Comparison of ENCODE assay signal across 8 cellular contexts in the genomic region with DNA sequence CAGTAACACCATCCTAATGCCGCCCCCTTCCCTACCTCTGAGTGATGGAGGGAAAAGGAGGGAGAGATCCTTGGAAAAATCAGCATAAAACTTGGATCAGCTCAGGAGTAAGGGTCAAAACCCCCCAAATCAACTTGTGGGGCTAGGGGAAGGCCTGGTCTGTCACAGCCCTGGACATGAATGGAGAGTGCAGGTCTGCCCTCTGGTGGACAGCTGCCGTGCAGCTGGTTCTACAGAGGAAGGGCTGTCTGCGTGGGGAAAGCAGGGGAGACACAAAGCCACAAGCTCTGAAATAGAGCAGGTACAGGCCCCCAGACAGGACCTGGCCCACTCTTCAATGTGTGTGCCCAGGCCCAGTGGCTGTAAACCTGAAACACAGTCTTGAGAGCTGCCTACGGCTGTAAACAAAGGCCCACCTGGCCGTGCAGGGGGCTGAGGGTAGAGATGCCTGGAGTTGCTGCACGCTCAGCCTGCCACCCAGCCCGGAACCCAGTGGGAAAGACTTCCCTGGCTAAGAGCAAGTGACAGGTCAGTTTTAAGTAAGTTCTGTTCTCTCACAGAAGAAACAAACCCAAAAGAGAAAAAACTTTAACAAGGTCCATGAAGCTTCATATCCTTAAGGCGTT. TPM values are rescaled to one million over a fixed set of nuclear protein-coding genes. Genes with fewer than 3 reads are reported as not detected.
DNase-seq lines count a peak whose midpoint lies in the region; ATAC-seq and TF ChIP-seq lines count a peak whose summit lies in the region.

No MANE protein-coding gene starts in this region.

- no peak for TF ChIP-seq POLR2A in right lobe of liver (IDR thresholded peaks at IDR 0.05)

- no peaks in the 10 kb centered on the region for H3K27me3 ChIP-seq in right lobe of liver

- peaks cover 0 to 11% (median 5%) of the 10 kb centered on the region in 4 donors for H3K4me1 ChIP-seq in right lobe of liver

- DNase-seq in GM10248 (ENCODE audit: extremely low spot score) (peak; percentile 81), LNCaP clone FGC (ENCODE audit: low read depth) (no peak), right lobe of liver (peak; percentile 61 to 73 (median 69)), amniotic stem cell (lab: John Stamatoyannopoulos, UW) (no peak)
- DNase-seq in activated CD4-positive, CD25-positive, alpha-beta regulatory T cell (lab: John Stamatoyannopoulos, UW) = peak; percentile 12 to 51 (median 24)
- DNase-seq in central memory CD4-positive, alpha-beta T cell = peak; percentile 34
- DNase-seq in stimulated activated CD8-positive, alpha-beta memory T cell treated with anti-CD3 and anti-CD28 coated beads, Interleukin-15, amount 100 ng/mL, for 1 hour (ENCODE audit: low read depth) = peak; percentile 30

- POLR2A ChIA-PET in GM10248 (lab: Yijun Ruan, JAX) = interaction anchor here (0.9 to 1.6 kb wide), 3 partner anchors 14 to 136 kb away, joined by 3 to 4 read pairs (median 4); a partner anchor contains a TSS

- CTCF ChIA-PET in GM10248 (lab: Yijun Ruan, JAX) = interaction anchor here (0.8 to 36.2 kb wide), 39 partner anchors 9 to 363 kb away, joined by 3 to 690 read pairs (median 4); a partner anchor contains a TSS

- H3K9me3 ChIP-seq in right lobe of liver = no peaks in the 10 kb centered on the region

- H3K27ac ChIP-seq in right lobe of liver = no peak overlapping the region

- intact Hi-C loops in right lobe of liver (cut with DNase I) = loop anchor here in 1 of 2 donors (5.0 to 10.0 kb wide), 2 partner anchors 135 to 257 kb away; no protein-coding TSS in a partner anchor

- WGBS in right lobe of liver (ENCODE audit: insufficient coverage, low coverage, low lambda C conversion rate, missing lambda C conversion rate) = 73% methylated on average over 5 of the region's 8 CpGs

- H3K4me3 ChIP-seq in LNCaP clone FGC (ENCODE audit: low read depth, low read length) = no peak overlapping the region
- H3K4me3 ChIP-seq in right lobe of liver = no peak overlapping the region

- ATAC-seq in right lobe of liver = peak; percentile 69 to 77 (median 71)
- ATAC-seq in HG03354 (IDR thresholded peaks at IDR 0.05; ENCODE audit: poor library complexity, severe bottlenecking, unreplicated experiment) = no peak

- peaks cover 0 to 74% (median 27%) of the 10 kb centered on the region in 4 donors for H3K36me3 ChIP-seq in right lobe of liver

- TF ChIP-seq CTCF in GM10248 (IDR thresholded peaks at IDR 0.05; ENCODE audit: control extremely low read depth, extremely low read depth, low read depth, missing control alignments) = peak; percentile 93
- peak; percentile 87 for TF ChIP-seq CTCF in LNCaP clone FGC (IDR thresholded peaks at IDR 0.05; ENCODE audit: control insufficient read depth, extremely low read depth, insufficient read depth)
- peak; percentile 69 to 85 (median 81) for TF ChIP-seq CTCF in right lobe of liver (IDR thresholded peaks at IDR 0.05)

RNA-seq across cellular contexts. Expression of a gene that starts 16.4 kb away (rescaled TPM):
- 10 to 100 TPM; 27.8 to 44.1 (median 33.2) TPM for total RNA-seq in right lobe of liver

Comparison
In these comparisons a context has a peak if more than half of its experiments do, and no peak if none do; other contexts are left out.
1. DNase-seq: peak in GM10248 (single experiment), activated CD4-positive, CD25-positive, alpha-beta regulatory T cell (4 of 4), central memory CD4-positive, alpha-beta T cell (single experiment), right lobe of liver (3 of 3) and stimulated activated CD8-positive, alpha-beta memory T cell treated with anti-CD3 and anti-CD28 coated beads, Interleukin-15, amount 100 ng/mL, for 1 hour (single experiment); none in LNCaP clone FGC (single experiment) and amniotic stem cell (single experiment).
2. Peak in every context shown above with its lines, with median percentiles within 50 percentile points of each other: CTCF ChIP-seq.